Comparison of ENCODE assay signal across 1 cellular context in genomic region chr19:40582467-40582866, GRCh38.
TF ChIP-seq lines count a peak whose summit lies in the region.

No MANE protein-coding gene starts in this region.

TF ChIP-seq in IMR-90, 13 proteins besides CTCF, POLR2A, EP300 and RAD21 (continued from another document):
- TF ChIP-seq NFE2L2 (IDR thresholded peaks at IDR 0.05; ENCODE audit: low read depth, low read length): no peak
- TF ChIP-seq MXI1 (IDR thresholded peaks at IDR 0.05; ENCODE audit: borderline replicate concordance, low read depth, low read length): no peak
- TF ChIP-seq RCOR1 (IDR thresholded peaks at IDR 0.05; ENCODE audit: insufficient replicate concordance, low read length): no peak
- TF ChIP-seq MAZ (IDR thresholded peaks at IDR 0.05; ENCODE audit: borderline replicate concordance, low read depth, low read length): no peak
TF ChIP-seq in IMR-90: peak in this region for 0.
